In the genomic region with DNA sequence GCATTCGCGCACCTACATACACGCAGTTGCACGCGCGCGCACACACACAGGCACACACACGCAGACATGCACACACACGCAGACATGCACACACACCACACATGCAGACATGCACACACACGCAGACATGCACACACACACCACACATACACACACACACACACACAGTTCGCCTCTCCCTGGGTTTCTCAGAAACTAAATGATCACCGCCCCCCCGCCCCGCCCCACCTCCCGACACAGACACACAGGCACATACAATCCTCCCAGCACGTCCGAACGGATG, we compare ENCODE assay signal across 9 cellular contexts. TPM values are rescaled to one million over a fixed set of nuclear protein-coding genes. Genes with fewer than 3 reads are reported as not detected.
DNase-seq lines count a peak whose midpoint lies in the region; ATAC-seq, FAIRE-seq and TF ChIP-seq lines count a peak whose summit lies in the region.
"Had no signal": no experiment of that assay in that cellular context is flagged by ENCODE, and none has a peak within 500 bp of the region (broad histone marks: within the 10 kb centered on the region; RNA-seq: fewer than 3 reads in every experiment).

No MANE protein-coding gene starts in this region.

- no peak overlapping the region for H3K27ac ChIP-seq in HepG2 (ENCODE audit: extremely low read length, insufficient read depth, low read length)

- FAIRE-seq in H54 (lab: Jason Lieb, UNC) (no peak), HepG2 (lab: Jason Lieb, UNC) (no peak)
- FAIRE-seq: K562 had no signal

- in situ Hi-C loops in HepG2 (cut with HindIII; ENCODE audit: extremely low pct_ligation_motif_present, low pct_unique_long_range_greater_than_20kb) = loop anchor here (5.0 to 25.0 kb wide), 3 partner anchors 884 to 1834 kb away; no protein-coding TSS in a partner anchor

- H3K9ac ChIP-seq in HepG2 (ENCODE audit: insufficient read depth, low read depth, low read length) = no peak overlapping the region

- no peaks in the 10 kb centered on the region for H3K9me3 ChIP-seq in HepG2 (ENCODE audit: low read length)

- no TSS peak for BruUV-seq in HepG2 (replicated peaks; lab: Mats Ljungman, UMichigan)

- TF ChIP-seq CTCF in fibroblast of pulmonary artery (IDR thresholded peaks at IDR 0.05; ENCODE audit: low read length, missing control alignments) (no peak), retinal pigment epithelial cell (conservative IDR thresholded peaks at IDR 0.05; ENCODE audit: low read depth, low read length) (no peak), HepG2 (CRISPR knock-in tag; IDR thresholded peaks at IDR 0.05) (no peak)

- H3K79me2 ChIP-seq in HepG2 (ENCODE audit: insufficient read depth, low read length) = no peaks in the 10 kb centered on the region

- peaks cover 4 to 45% of the 10 kb centered on the region in 2 experiments; a peak in 4 of 5 replicates for H3K27me3 ChIP-seq in HepG2 (ENCODE audit: control insufficient read depth in 1 of 2, insufficient read depth in 2 of 2, low read length in 2 of 2)

- POLR2A ChIA-PET in HepG2 (lab: Yijun Ruan, JAX) = no interaction called here

- no peak overlapping the region for H2AFZ ChIP-seq in HepG2 (ENCODE audit: low read length)

- WGBS in HepG2 (ENCODE audit: low lambda C conversion rate) = 45% methylated on average over 18 of the region's 18 CpGs

- no peaks in the 10 kb centered on the region for H4K20me1 ChIP-seq in HepG2 (ENCODE audit: insufficient read depth, low read length)

- intact Hi-C loops in HepG2 (cut with micrococcal nuclease; ENCODE audit: unreplicated experiment) = no loop called here

- H3K4me1 ChIP-seq in HepG2 (ENCODE audit: insufficient read depth, low read length) = peaks cover 7% of the 10 kb centered on the region

- no peak for ATAC-seq in GM21447 (IDR thresholded peaks at IDR 0.05; ENCODE audit: unreplicated experiment)
- ATAC-seq in HepG2 = no peak
- ATAC-seq: K562 had no signal

- TF ChIP-seq RAD21 in HepG2 (CRISPR knock-in tag; IDR thresholded peaks at IDR 0.05) = no peak

- DNase-seq in H54 (ENCODE audit: insufficient read length, low spot score) (peak; percentile 15), fibroblast of pulmonary artery (ENCODE audit: low read depth) (peak; percentile 11), retinal pigment epithelial cell (ENCODE audit: low read depth) (no peak), AG20443 (ENCODE audit: low spot score) (no peak), HepG2 (ENCODE audit: low spot score) (no peak), cerebellar cortex (ENCODE audit: low spot score) (no peak)
- DNase-seq in activated CD4-positive, alpha-beta T cell treated with anti-CD3 and anti-CD28 coated beads, Interleukin-2, amount 50 U/mL, for 1 hour = peak; percentile 34

- H3K4me2 ChIP-seq in HepG2 (ENCODE audit: low read depth, low read length) = no peak overlapping the region

- TF ChIP-seq EP300 in HepG2 (IDR thresholded peaks at IDR 0.05; ENCODE audit: low read depth in 2 of 2, low read length in 2 of 2) (no peak), HepG2 (CRISPR knock-in tag; IDR thresholded peaks at IDR 0.05; ENCODE audit: borderline replicate concordance) (no peak)

- H3K4me3 ChIP-seq in fibroblast of pulmonary artery (replicated peaks; ENCODE audit: low read depth, low read length) (peak overlapping the region; percentile 65), retinal pigment epithelial cell (ENCODE audit: low read length) (peak overlapping the region; percentile 82), HepG2 (replicated peaks in 1 of 3; ENCODE audit: insufficient read depth in 1 of 3, low read depth in 2 of 3, low read length in 3 of 3) (no peak overlapping the region)
- H3K4me3 ChIP-seq: K562 had no signal

- CTCF ChIA-PET in HepG2 (lab: Yijun Ruan, JAX; ENCODE audit: low intra/inter-chr PET ratio, low total read pairs) = no interaction called here

- no peaks in the 10 kb centered on the region for H3K36me3 ChIP-seq in HepG2 (replicated peaks in 1 of 2; ENCODE audit: control insufficient read depth in 1 of 2, insufficient read depth in 2 of 2, low read length in 2 of 2)

- no peak for TF ChIP-seq POLR2A in H54 (IDR thresholded peaks at IDR 0.05; ENCODE audit: low read depth, low read length)
- no peak for TF ChIP-seq POLR2A in HepG2 (IDR thresholded peaks at IDR 0.05; ENCODE audit: insufficient read depth in 1 of 2, low read depth in 2 of 2, low read length in 2 of 2)

TF ChIP-seq in HepG2, 621 proteins besides CTCF, POLR2A, EP300 and RAD21 (continues in another document):
- TF ChIP-seq ZNF761 (CRISPR knock-in tag; conservative IDR thresholded peaks at IDR 0.05) (no peak), ZNF232 (CRISPR knock-in tag; IDR thresholded peaks at IDR 0.05; ENCODE audit: borderline replicate concordance) (no peak), PATZ1 (CRISPR knock-in tag; IDR thresholded peaks at IDR 0.05) (no peak)
- TF ChIP-seq, protein P1, sequence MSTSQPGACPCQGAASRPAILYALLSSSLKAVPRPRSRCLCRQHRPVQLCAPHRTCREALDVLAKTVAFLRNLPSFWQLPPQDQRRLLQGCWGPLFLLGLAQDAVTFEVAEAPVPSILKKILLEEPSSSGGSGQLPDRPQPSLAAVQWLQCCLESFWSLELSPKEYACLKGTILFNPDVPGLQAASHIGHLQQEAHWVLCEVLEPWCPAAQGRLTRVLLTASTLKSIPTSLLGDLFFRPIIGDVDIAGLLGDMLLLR (CRISPR knock-in tag; IDR thresholded peaks at IDR 0.05) = no peak

RNA-seq across cellular contexts. Expression of gene EPHA4, which starts 1.1 kb away (rescaled TPM):
- total RNA-seq in HepG2 (2016; rRNA removed; fragmentation: Illumina TruSeq; extraction: Trizol) = not detected in 2 replicates
- total RNA-seq in HepG2 (2016; cell fraction: cytosol; rRNA removed; fragmentation: Illumina TruSeq; extraction: Trizol; ENCODE audit: low read depth) = not detected in 2 replicates
- total RNA-seq in HepG2 (2016; cell fraction: insoluble cytoplasmic fraction; rRNA removed; fragmentation: Illumina TruSeq; extraction: Trizol) = not detected in 2 replicates
- total RNA-seq in HepG2 (2016; cell fraction: membrane; rRNA removed; fragmentation: Illumina TruSeq; extraction: Trizol) = not detected in 2 replicates
- total RNA-seq in HepG2 (2016; cell fraction: nucleus; rRNA removed; fragmentation: Illumina TruSeq; extraction: Trizol) = not detected in 2 replicates
- polyA plus RNA-seq in HepG2 (2011; rRNA removed) = not detected in 2 replicates
- not detected in 2 replicates for polyA plus RNA-seq in HepG2 (2011; cell fraction: cytosol; rRNA removed)
- polyA plus RNA-seq in HepG2 (2011; cell fraction: nucleus; rRNA removed) = not detected in 2 replicates
- not detected in 2 replicates for polyA plus RNA-seq in HepG2 (2012)
- polyA plus RNA-seq in HepG2 (2016; cell fraction: cytosol; fragmentation: Illumina TruSeq; extraction: Trizol; ENCODE audit: low read depth) = not detected in 2 replicates
- not detected in 2 replicates for polyA plus RNA-seq in HepG2 (2016; cell fraction: insoluble cytoplasmic fraction; fragmentation: Illumina TruSeq; extraction: Trizol; ENCODE audit: low read depth)
- polyA plus RNA-seq in HepG2 (2016; cell fraction: membrane; fragmentation: Illumina TruSeq; extraction: Trizol; ENCODE audit: low read depth) = not detected in 2 replicates
- not detected in 2 replicates for polyA plus RNA-seq in HepG2 (2016; cell fraction: nucleus; fragmentation: Illumina TruSeq; extraction: Trizol; ENCODE audit: insufficient read depth, low read depth)
- polyA minus RNA-seq in HepG2 (2011; rRNA and poly(A)+ RNA removed; ENCODE audit: low replicate concordance) = not detected in 2 replicates
- polyA minus RNA-seq in HepG2 (2011; cell fraction: cytosol; rRNA and poly(A)+ RNA removed) = not detected in 2 replicates
- polyA minus RNA-seq in HepG2 (2011; cell fraction: nucleus; rRNA and poly(A)+ RNA removed) = not detected in 2 replicates

Comparison
In these comparisons a context has a peak if more than half of its experiments do, and no peak if none do; other contexts are left out.
1. DNase-seq: peak in H54 (single experiment), activated CD4-positive, alpha-beta T cell treated with anti-CD3 and anti-CD28 coated beads, Interleukin-2, amount 50 U/mL, for 1 hour (single experiment) and fibroblast of pulmonary artery (single experiment); none in retinal pigment epithelial cell (single experiment), AG20443 (single experiment), HepG2 (single experiment) and cerebellar cortex (single experiment).
2. H3K4me3 ChIP-seq: peak in fibroblast of pulmonary artery (single experiment) and retinal pigment epithelial cell (single experiment); none in HepG2 (0 of 3).